Comparison of ENCODE assay signal across 1 cellular context in the genomic region with DNA sequence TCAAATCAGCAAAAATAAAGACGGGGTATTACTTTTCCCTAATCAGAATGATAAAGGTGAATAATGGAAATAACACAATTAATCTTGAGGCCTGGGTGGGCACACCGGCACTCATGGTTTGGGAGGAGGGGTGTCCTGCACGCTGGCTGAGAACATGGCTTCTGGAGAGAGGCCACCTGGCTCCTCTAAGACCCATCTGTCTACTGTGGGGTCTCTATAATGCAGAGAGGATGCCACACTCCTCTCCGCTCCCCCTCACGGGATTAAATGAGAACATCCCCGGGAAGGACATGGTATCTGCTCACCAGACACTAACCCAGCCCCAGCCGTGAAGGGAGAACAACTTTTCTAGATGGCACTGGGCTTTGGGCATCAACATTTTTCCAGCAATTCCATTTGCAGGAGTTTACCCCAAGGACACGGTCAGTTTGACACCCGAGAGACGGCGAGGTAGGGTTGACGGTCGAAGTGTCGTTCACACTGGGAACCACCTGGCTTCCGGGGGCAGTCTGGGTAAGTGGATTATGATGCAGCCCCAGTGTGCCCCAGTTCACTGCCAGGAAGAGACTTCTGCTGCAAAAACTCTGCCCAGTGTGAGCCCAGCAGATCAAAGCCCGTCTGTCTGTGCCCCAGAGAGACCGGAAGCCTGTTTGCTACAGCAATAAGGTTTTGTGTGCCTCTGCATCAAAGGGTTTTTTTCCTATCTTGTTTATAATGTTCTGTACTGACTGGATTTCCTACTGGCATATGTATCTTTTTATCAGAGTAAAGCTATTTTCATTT.
TF ChIP-seq lines count a peak whose summit lies in the region.

No MANE protein-coding gene starts in this region.

TF ChIP-seq in HepG2, 621 proteins besides CTCF, POLR2A, EP300 and RAD21:
- TF ChIP-seq ZKSCAN1 (IDR thresholded peaks at IDR 0.05; ENCODE audit: low read length): no peak
- no peak for TF ChIP-seq NFIB (CRISPR knock-in tag; IDR thresholded peaks at IDR 0.05; ENCODE audit: borderline replicate concordance)
- no peak for TF ChIP-seq SMARCE1 (IDR thresholded peaks at IDR 0.05; ENCODE audit: borderline replicate concordance)
- TF ChIP-seq HMG20B (CRISPR knock-in tag; conservative IDR thresholded peaks at IDR 0.05): no peak
- TF ChIP-seq, protein P1, sequence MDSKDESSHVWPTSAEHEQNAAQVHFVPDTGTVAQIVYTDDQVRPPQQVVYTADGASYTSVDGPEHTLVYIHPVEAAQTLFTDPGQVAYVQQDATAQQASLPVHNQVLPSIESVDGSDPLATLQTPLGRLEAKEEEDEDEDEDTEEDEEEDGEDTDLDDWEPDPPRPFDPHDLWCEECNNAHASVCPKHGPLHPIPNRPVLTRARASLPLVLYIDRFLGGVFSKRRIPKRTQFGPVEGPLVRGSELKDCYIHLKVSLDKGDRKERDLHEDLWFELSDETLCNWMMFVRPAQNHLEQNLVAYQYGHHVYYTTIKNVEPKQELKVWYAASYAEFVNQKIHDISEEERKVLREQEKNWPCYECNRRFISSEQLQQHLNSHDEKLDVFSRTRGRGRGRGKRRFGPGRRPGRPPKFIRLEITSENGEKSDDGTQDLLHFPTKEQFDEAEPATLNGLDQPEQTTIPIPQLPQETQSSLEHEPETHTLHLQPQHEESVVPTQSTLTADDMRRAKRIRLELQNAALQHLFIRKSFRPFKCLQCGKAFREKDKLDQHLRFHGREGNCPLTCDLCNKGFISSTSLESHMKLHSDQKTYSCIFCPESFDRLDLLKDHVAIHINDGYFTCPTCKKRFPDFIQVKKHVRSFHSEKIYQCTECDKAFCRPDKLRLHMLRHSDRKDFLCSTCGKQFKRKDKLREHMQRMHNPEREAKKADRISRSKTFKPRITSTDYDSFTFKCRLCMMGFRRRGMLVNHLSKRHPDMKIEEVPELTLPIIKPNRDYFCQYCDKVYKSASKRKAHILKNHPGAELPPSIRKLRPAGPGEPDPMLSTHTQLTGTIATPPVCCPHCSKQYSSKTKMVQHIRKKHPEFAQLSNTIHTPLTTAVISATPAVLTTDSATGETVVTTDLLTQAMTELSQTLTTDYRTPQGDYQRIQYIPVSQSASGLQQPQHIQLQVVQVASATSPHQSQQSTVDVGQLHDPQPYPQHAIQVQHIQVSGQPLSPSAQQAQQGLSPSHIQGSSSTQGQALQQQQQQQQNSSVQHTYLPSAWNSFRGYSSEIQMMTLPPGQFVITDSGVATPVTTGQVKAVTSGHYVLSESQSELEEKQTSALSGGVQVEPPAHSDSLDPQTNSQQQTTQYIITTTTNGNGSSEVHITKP (CRISPR knock-in tag; IDR thresholded peaks at IDR 0.05; ENCODE audit: low read depth): no peak
- TF ChIP-seq ESRRA (CRISPR knock-in tag; IDR thresholded peaks at IDR 0.05; ENCODE audit: low read depth): no peak
- no peak for TF ChIP-seq KMT2B (CRISPR knock-in tag; IDR thresholded peaks at IDR 0.05)
